Comparison of ENCODE assay signal across 11 cellular contexts in genomic region chr5:41835625-41836024, GRCh38. TPM values are rescaled to one million over a fixed set of nuclear protein-coding genes. Genes with fewer than 3 reads are reported as not detected.
A peak's percentile ranks its signal among the peaks of the same experiment; 100 is the strongest.
DNase-seq lines count a peak whose midpoint lies in the region; ATAC-seq and TF ChIP-seq lines count a peak whose summit lies in the region.
"Had no signal": no experiment of that assay in that cellular context is flagged by ENCODE, and none has a peak within 500 bp of the region (broad histone marks: within the 10 kb centered on the region; RNA-seq: fewer than 3 reads in every experiment).

No MANE protein-coding gene starts in this region.

- POLR2A ChIA-PET in activated CD8-positive, alpha-beta T cell treated with anti-CD3 and anti-CD28 coated beads, Interleukin-2, amount 10 ng/mL, durations not matched to agents 7 days and 5 days (lab: Charles Lee), result interaction anchor here (1.0 kb wide), 1 partner anchor 21 kb away, joined by 6 read pairs; no protein-coding TSS in a partner anchor
- POLR2A ChIA-PET in naive thymus-derived CD4-positive, alpha-beta T cell (lab: Charles Lee), result no interaction called here
- POLR2A ChIA-PET in naive thymus-derived CD8-positive, alpha-beta T cell (lab: Charles Lee), result no interaction called here

- no peak overlapping the region for H3K4me3 Mint-ChIP-seq in activated CD8-positive, alpha-beta memory T cell treated with anti-CD3 and anti-CD28 coated beads, Interleukin-2, amount 10 ng/mL, durations not matched to agents 7 days and 5 days
- no peak overlapping the region for H3K4me3 Mint-ChIP-seq in activated CD8-positive, alpha-beta T cell treated with anti-CD3 and anti-CD28 coated beads, Interleukin-2, amount 10 ng/mL, durations not matched to agents 7 days and 5 days
- no peak overlapping the region for H3K4me3 Mint-ChIP-seq in stimulated activated naive B cell treated with anti-CD40 and anti-IgM and Interleukin-4, amounts not matched to agents 10 μg/mL and 1 μg/mL and 100 μg/mL, for 72 hours
- H3K4me3 Mint-ChIP-seq in naive thymus-derived CD4-positive, alpha-beta T cell, result no peak overlapping the region
- H3K4me3 Mint-ChIP-seq in naive thymus-derived CD8-positive, alpha-beta T cell, result no peak overlapping the region
- H3K4me3 Mint-ChIP-seq: T-helper 1 cell treated with Interleukin-12 subunit alpha and Interleukin-12 subunit beta and Interleukin-4 antibody, amounts not matched to agents 30 μg/mL and 1 μg/mL, for 36 hours had no signal

- peaks cover 51% of the 10 kb centered on the region for H3K4me1 Mint-ChIP-seq in activated CD8-positive, alpha-beta memory T cell treated with anti-CD3 and anti-CD28 coated beads, Interleukin-2, amount 10 ng/mL, durations not matched to agents 7 days and 5 days
- peaks cover 30% of the 10 kb centered on the region for H3K4me1 Mint-ChIP-seq in activated CD8-positive, alpha-beta T cell treated with anti-CD3 and anti-CD28 coated beads, Interleukin-2, amount 10 ng/mL, durations not matched to agents 7 days and 5 days (ENCODE audit: low read depth)
- H3K4me1 Mint-ChIP-seq in stimulated activated naive B cell treated with anti-CD40 and anti-IgM and Interleukin-4, amounts not matched to agents 10 μg/mL and 1 μg/mL and 100 μg/mL, for 72 hours, result peaks cover 2 to 14% of the 10 kb centered on the region in 2 donors
- peaks cover 16 to 51% (median 38%) of the 10 kb centered on the region in 7 donors for H3K4me1 Mint-ChIP-seq in naive thymus-derived CD4-positive, alpha-beta T cell
- peaks cover 19 to 63% (median 24%) of the 10 kb centered on the region in 4 donors for H3K4me1 Mint-ChIP-seq in naive thymus-derived CD8-positive, alpha-beta T cell

- intact Hi-C loops in naive thymus-derived CD4-positive, alpha-beta T cell (cut with micrococcal nuclease), result no loop called here

- H3K27ac Mint-ChIP-seq in activated CD8-positive, alpha-beta memory T cell treated with anti-CD3 and anti-CD28 coated beads, Interleukin-2, amount 10 ng/mL, durations not matched to agents 7 days and 5 days, result peak overlapping the region; percentile 31
- H3K27ac Mint-ChIP-seq in activated CD8-positive, alpha-beta T cell treated with anti-CD3 and anti-CD28 coated beads, Interleukin-2, amount 10 ng/mL, durations not matched to agents 7 days and 5 days, result no peak overlapping the region
- no peak overlapping the region for H3K27ac Mint-ChIP-seq in stimulated activated naive B cell treated with anti-CD40 and anti-IgM and Interleukin-4, amounts not matched to agents 10 μg/mL and 1 μg/mL and 100 μg/mL, for 72 hours
- H3K27ac Mint-ChIP-seq in naive thymus-derived CD4-positive, alpha-beta T cell, result no peak overlapping the region
- no peak overlapping the region for H3K27ac Mint-ChIP-seq in naive thymus-derived CD8-positive, alpha-beta T cell
- H3K27ac Mint-ChIP-seq: T-helper 1 cell treated with Interleukin-12 subunit alpha and Interleukin-12 subunit beta and Interleukin-4 antibody, amounts not matched to agents 30 μg/mL and 1 μg/mL, for 36 hours had no signal

- H3K27me3 ChIP-seq in right atrium auricular region, result no peaks in the 10 kb centered on the region
- no peaks in the 10 kb centered on the region for H3K27me3 ChIP-seq in naive thymus-derived CD4-positive, alpha-beta T cell (ENCODE audit: control insufficient read depth in 2 of 2, insufficient read depth in 2 of 2, low read length in 2 of 2)
- H3K27me3 ChIP-seq: neutrophil had no signal

- H3K4me1 ChIP-seq in right atrium auricular region, result peaks cover 0 to 9% of the 10 kb centered on the region in 2 donors
- H3K4me1 ChIP-seq in naive thymus-derived CD4-positive, alpha-beta T cell (ENCODE audit: control insufficient read depth in 2 of 2, insufficient read depth in 2 of 2, low read length in 2 of 2), result no peaks in the 10 kb centered on the region

- H3K36me3 Mint-ChIP-seq in activated CD8-positive, alpha-beta memory T cell treated with anti-CD3 and anti-CD28 coated beads, Interleukin-2, amount 10 ng/mL, durations not matched to agents 7 days and 5 days, result peaks cover 66% of the 10 kb centered on the region
- H3K36me3 Mint-ChIP-seq in activated CD8-positive, alpha-beta T cell treated with anti-CD3 and anti-CD28 coated beads, Interleukin-2, amount 10 ng/mL, durations not matched to agents 7 days and 5 days (ENCODE audit: low read depth), result peaks cover 73% of the 10 kb centered on the region
- H3K36me3 Mint-ChIP-seq in stimulated activated naive B cell treated with anti-CD40 and anti-IgM and Interleukin-4, amounts not matched to agents 10 μg/mL and 1 μg/mL and 100 μg/mL, for 72 hours, result peaks cover 47 to 60% of the 10 kb centered on the region in 2 donors
- peaks cover 14 to 72% (median 44%) of the 10 kb centered on the region in 5 donors for H3K36me3 Mint-ChIP-seq in naive thymus-derived CD4-positive, alpha-beta T cell
- H3K36me3 Mint-ChIP-seq in naive thymus-derived CD8-positive, alpha-beta T cell, result peaks cover 26 to 83% (median 49%) of the 10 kb centered on the region in 3 donors

- TF ChIP-seq CTCF in right atrium auricular region (IDR thresholded peaks at IDR 0.05), result no peak

- H3K27me3 Mint-ChIP-seq in activated CD8-positive, alpha-beta memory T cell treated with anti-CD3 and anti-CD28 coated beads, Interleukin-2, amount 10 ng/mL, durations not matched to agents 7 days and 5 days, result no peaks in the 10 kb centered on the region
- no peaks in the 10 kb centered on the region for H3K27me3 Mint-ChIP-seq in activated CD8-positive, alpha-beta T cell treated with anti-CD3 and anti-CD28 coated beads, Interleukin-2, amount 10 ng/mL, durations not matched to agents 7 days and 5 days (ENCODE audit: low read depth)
- no peaks in the 10 kb centered on the region for H3K27me3 Mint-ChIP-seq in stimulated activated naive B cell treated with anti-CD40 and anti-IgM and Interleukin-4, amounts not matched to agents 10 μg/mL and 1 μg/mL and 100 μg/mL, for 72 hours
- H3K27me3 Mint-ChIP-seq in naive thymus-derived CD4-positive, alpha-beta T cell, result no peaks in the 10 kb centered on the region
- H3K27me3 Mint-ChIP-seq in naive thymus-derived CD8-positive, alpha-beta T cell, result no peaks in the 10 kb centered on the region

- peaks cover 9% of the 10 kb centered on the region for H3K36me3 ChIP-seq in right atrium auricular region
- peaks cover 0 to 44% (median 16%) of the 10 kb centered on the region in 3 experiments for H3K36me3 ChIP-seq in naive thymus-derived CD4-positive, alpha-beta T cell (ENCODE audit: control insufficient read depth in 2 of 3, insufficient read depth in 3 of 3, low read length in 3 of 3)
- H3K36me3 ChIP-seq: neutrophil had no signal

- DNase-seq in activated CD8-positive, alpha-beta memory T cell treated with anti-CD3 and anti-CD28 coated beads, Interleukin-2, amount 10 ng/mL, durations not matched to agents 7 days and 5 days, result peak; percentile 46
- DNase-seq in activated CD8-positive, alpha-beta memory T cell treated with anti-CD3 and anti-CD28 coated beads, Interleukin-2, amount 50 U/mL, for 48 hours, result no peak
- no peak for DNase-seq in activated CD8-positive, alpha-beta T cell treated with anti-CD3 and anti-CD28 coated beads, Interleukin-2, amount 10 ng/mL, durations not matched to agents 7 days and 5 days
- DNase-seq in right atrium auricular region (ENCODE audit: low spot score), result peak; percentile 72
- no peak for DNase-seq in stimulated activated naive B cell treated with anti-CD40 and anti-IgM and Interleukin-4, amounts not matched to agents 10 μg/mL and 1 μg/mL and 100 μg/mL, for 72 hours
- DNase-seq in naive thymus-derived CD4-positive, alpha-beta T cell, result no peak
- DNase-seq in naive thymus-derived CD8-positive, alpha-beta T cell, result no peak
- DNase-seq: DND-41 had no signal

- peak; percentile 39 for ATAC-seq in activated CD8-positive, alpha-beta memory T cell treated with anti-CD3 and anti-CD28 coated beads, Interleukin-2, amount 10 ng/mL, durations not matched to agents 7 days and 5 days
- peak; percentile 30 for ATAC-seq in activated CD8-positive, alpha-beta T cell treated with anti-CD3 and anti-CD28 coated beads, Interleukin-2, amount 10 ng/mL, durations not matched to agents 7 days and 5 days
- ATAC-seq in stimulated activated naive B cell treated with anti-CD40 and anti-IgM and Interleukin-4, amounts not matched to agents 10 μg/mL and 1 μg/mL and 100 μg/mL, for 72 hours (replicated peaks), result peak; percentile 46 to 76
- ATAC-seq in naive thymus-derived CD4-positive, alpha-beta T cell, result no peak
- ATAC-seq in GM21423 (IDR thresholded peaks at IDR 0.05; ENCODE audit: unreplicated experiment), result no peak
- no peak for ATAC-seq in naive thymus-derived CD8-positive, alpha-beta T cell

- no peaks in the 10 kb centered on the region for H3K9me3 Mint-ChIP-seq in activated CD8-positive, alpha-beta memory T cell treated with anti-CD3 and anti-CD28 coated beads, Interleukin-2, amount 10 ng/mL, durations not matched to agents 7 days and 5 days (ENCODE audit: low read depth)
- peaks cover 9% of the 10 kb centered on the region for H3K9me3 Mint-ChIP-seq in activated CD8-positive, alpha-beta T cell treated with anti-CD3 and anti-CD28 coated beads, Interleukin-2, amount 10 ng/mL, durations not matched to agents 7 days and 5 days (ENCODE audit: insufficient read depth)
- H3K9me3 Mint-ChIP-seq in stimulated activated naive B cell treated with anti-CD40 and anti-IgM and Interleukin-4, amounts not matched to agents 10 μg/mL and 1 μg/mL and 100 μg/mL, for 72 hours, result no peaks in the 10 kb centered on the region
- peaks cover 0 to 4% (median 0%) of the 10 kb centered on the region in 11 donors for H3K9me3 Mint-ChIP-seq in naive thymus-derived CD4-positive, alpha-beta T cell
- H3K9me3 Mint-ChIP-seq in naive thymus-derived CD8-positive, alpha-beta T cell, result no peaks in the 10 kb centered on the region

- CTCF ChIA-PET in activated CD8-positive, alpha-beta memory T cell treated with anti-CD3 and anti-CD28 coated beads, Interleukin-2, amount 10 ng/mL, durations not matched to agents 7 days and 5 days (lab: Charles Lee), result interaction anchor here (0.5 to 1.5 kb wide), 2 partner anchors 8 to 568 kb away, joined by 3 to 5 read pairs; no protein-coding TSS in a partner anchor
- CTCF ChIA-PET in activated CD8-positive, alpha-beta T cell treated with anti-CD3 and anti-CD28 coated beads, Interleukin-2, amount 10 ng/mL, durations not matched to agents 7 days and 5 days (lab: Charles Lee), result interaction anchor here (1.0 to 1.8 kb wide), 2 partner anchors 9 to 10 kb away, joined by 3 to 11 read pairs; no protein-coding TSS in a partner anchor
- CTCF ChIA-PET in naive thymus-derived CD4-positive, alpha-beta T cell (lab: Charles Lee), result no interaction called here

- peak overlapping the region; percentile 65 to 74 for H3K27ac ChIP-seq in right atrium auricular region
- H3K27ac ChIP-seq in naive thymus-derived CD4-positive, alpha-beta T cell (ENCODE audit: low read depth, low read length), result no peak overlapping the region
- H3K27ac ChIP-seq: neutrophil had no signal

- H3K9me3 ChIP-seq in right atrium auricular region, result no peaks in the 10 kb centered on the region
- no peaks in the 10 kb centered on the region for H3K9me3 ChIP-seq in naive thymus-derived CD4-positive, alpha-beta T cell (ENCODE audit: control insufficient read depth in 2 of 3, low read length in 3 of 3)
- H3K9me3 ChIP-seq: neutrophil had no signal

- no peak overlapping the region for H3K4me3 ChIP-seq in right atrium auricular region
- no peak overlapping the region for H3K4me3 ChIP-seq in naive thymus-derived CD4-positive, alpha-beta T cell (ENCODE audit: low read length)

RNA-seq across cellular contexts. Expression of gene OXCT1, which starts 34.6 kb away (rescaled TPM):
- 10 to 100 TPM; 74.9 to 81.8 TPM for total RNA-seq in activated CD8-positive, alpha-beta memory T cell treated with anti-CD3 and anti-CD28 coated beads, Interleukin-2, amount 10 ng/mL, durations not matched to agents 7 days and 5 days
- 10 to 100 TPM; 59.3 to 61.0 TPM for total RNA-seq in activated CD8-positive, alpha-beta T cell treated with anti-CD3 and anti-CD28 coated beads, Interleukin-2, amount 10 ng/mL, durations not matched to agents 7 days and 5 days
- 100 to 1,000 TPM in 1 of 2 donors, 10 to 100 TPM in 1; 32.8 to 161 TPM for total RNA-seq in right atrium auricular region
- 10 to 100 TPM; 18.6 to 53.1 (median 30.0) TPM for total RNA-seq in naive thymus-derived CD4-positive, alpha-beta T cell
- 10 to 100 TPM; 26.1 to 32.4 TPM for polyA plus RNA-seq in naive thymus-derived CD4-positive, alpha-beta T cell
- 10 to 100 TPM; 29.9 to 31.7 TPM for total RNA-seq in naive thymus-derived CD8-positive, alpha-beta T cell
- 10 to 100 TPM; 24.5 to 27.1 (median 25.1) TPM for polyA plus RNA-seq in naive thymus-derived CD8-positive, alpha-beta T cell

Comparison
In these comparisons a context has a peak if more than half of its experiments do, and no peak if none do; other contexts are left out.
1. DNase-seq: peak in activated CD8-positive, alpha-beta memory T cell treated with anti-CD3 and anti-CD28 coated beads, Interleukin-2, amount 10 ng/mL, durations not matched to agents 7 days and 5 days (single experiment) and right atrium auricular region (single experiment); none in activated CD8-positive, alpha-beta memory T cell treated with anti-CD3 and anti-CD28 coated beads, Interleukin-2, amount 50 U/mL, for 48 hours (single experiment), activated CD8-positive, alpha-beta T cell treated with anti-CD3 and anti-CD28 coated beads, Interleukin-2, amount 10 ng/mL, durations not matched to agents 7 days and 5 days (single experiment), stimulated activated naive B cell treated with anti-CD40 and anti-IgM and Interleukin-4, amounts not matched to agents 10 μg/mL and 1 μg/mL and 100 μg/mL, for 72 hours (single experiment), naive thymus-derived CD4-positive, alpha-beta T cell (0 of 9) and naive thymus-derived CD8-positive, alpha-beta T cell (0 of 10).
2. ATAC-seq: peak in activated CD8-positive, alpha-beta memory T cell treated with anti-CD3 and anti-CD28 coated beads, Interleukin-2, amount 10 ng/mL, durations not matched to agents 7 days and 5 days (single experiment), activated CD8-positive, alpha-beta T cell treated with anti-CD3 and anti-CD28 coated beads, Interleukin-2, amount 10 ng/mL, durations not matched to agents 7 days and 5 days (single experiment) and stimulated activated naive B cell treated with anti-CD40 and anti-IgM and Interleukin-4, amounts not matched to agents 10 μg/mL and 1 μg/mL and 100 μg/mL, for 72 hours (2 of 2); none in naive thymus-derived CD4-positive, alpha-beta T cell (single experiment), GM21423 (single experiment) and naive thymus-derived CD8-positive, alpha-beta T cell (0 of 2).